19 cellular contexts compared by ENCODE assay signal in the genomic region with DNA sequence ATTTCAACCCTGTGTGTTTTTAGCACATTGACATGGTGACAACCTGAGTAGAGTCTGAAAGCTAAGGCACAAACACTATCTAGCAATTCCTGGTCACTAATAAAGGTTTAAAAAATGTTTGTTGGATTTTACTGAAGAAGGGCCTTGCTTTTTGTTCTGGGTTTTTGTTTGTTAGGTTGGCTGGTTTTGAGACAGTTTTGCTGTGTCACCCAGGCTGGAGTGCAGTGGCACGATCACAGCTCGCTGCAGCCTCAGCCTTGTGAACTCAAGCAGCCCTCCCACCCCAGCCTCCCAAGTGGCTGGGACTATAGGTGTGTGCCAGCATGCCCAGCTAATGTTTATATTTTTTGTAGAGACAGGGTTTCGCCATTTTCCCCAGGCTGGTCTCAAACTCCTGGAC. TPM values are rescaled to one million over a fixed set of nuclear protein-coding genes. Genes with fewer than 3 reads are reported as not detected.
DNase-seq lines count a peak whose midpoint lies in the region; ATAC-seq and TF ChIP-seq lines count a peak whose summit lies in the region.
"Had no signal": no experiment of that assay in that cellular context is flagged by ENCODE, and none has a peak within 500 bp of the region (broad histone marks: within the 10 kb centered on the region; RNA-seq: fewer than 3 reads in every experiment).

No MANE protein-coding gene starts in this region.

- peaks cover 8% of the 10 kb centered on the region for H3K36me3 Mint-ChIP-seq in activated CD4-positive, alpha-beta T cell treated with anti-CD3 and anti-CD28 coated beads, Interleukin-2, amount 10 ng/mL, durations not matched to agents 7 days and 5 days (ENCODE audit: low read depth)
- H3K36me3 Mint-ChIP-seq in activated CD4-positive, alpha-beta memory T cell treated with anti-CD3 and anti-CD28 coated beads, Interleukin-2, amount 10 ng/mL, durations not matched to agents 7 days and 5 days (ENCODE audit: low read depth): peaks cover 17% of the 10 kb centered on the region
- peaks cover 40 to 74% of the 10 kb centered on the region in 2 donors for H3K36me3 Mint-ChIP-seq in stimulated activated naive B cell treated with anti-CD40 and anti-IgM and Interleukin-4, amounts not matched to agents 10 μg/mL and 1 μg/mL and 100 μg/mL, for 72 hours
- H3K36me3 Mint-ChIP-seq: natural killer cell treated with Interleukin-12 subunit alpha and Interleukin-12 subunit beta and Interleukin-15 and Interleukin-18, amount 100 ng/mL, for 72 hours had no signal

- peak overlapping the region; percentile 61 for H3K4me3 ChIP-seq in left ventricle myocardium inferior
- H3K4me3 ChIP-seq: A549 had no signal

- no peak overlapping the region for H3K4me3 Mint-ChIP-seq in activated CD4-positive, alpha-beta T cell treated with anti-CD3 and anti-CD28 coated beads, Interleukin-2, amount 10 ng/mL, durations not matched to agents 7 days and 5 days
- H3K4me3 Mint-ChIP-seq in activated CD4-positive, alpha-beta memory T cell treated with anti-CD3 and anti-CD28 coated beads, Interleukin-2, amount 10 ng/mL, durations not matched to agents 7 days and 5 days: peak overlapping the region; percentile 48
- no peak overlapping the region for H3K4me3 Mint-ChIP-seq in stimulated activated naive B cell treated with anti-CD40 and anti-IgM and Interleukin-4, amounts not matched to agents 10 μg/mL and 1 μg/mL and 100 μg/mL, for 72 hours

- CTCF ChIA-PET in activated CD4-positive, alpha-beta T cell treated with anti-CD3 and anti-CD28 coated beads, Interleukin-2, amount 10 ng/mL, durations not matched to agents 7 days and 5 days (lab: Charles Lee): interaction anchor here (1.0 to 2.6 kb wide), 5 partner anchors 8 to 25 kb away, joined by 3 to 13 read pairs (median 5); no protein-coding TSS in a partner anchor
- CTCF ChIA-PET in activated CD4-positive, alpha-beta memory T cell treated with anti-CD3 and anti-CD28 coated beads, Interleukin-2, amount 10 ng/mL, durations not matched to agents 7 days and 5 days (lab: Charles Lee): interaction anchor here (0.5 to 2.5 kb wide), 14 partner anchors 9 to 407 kb away, joined by 3 to 11 read pairs (median 3); a partner anchor contains a TSS

- no peaks in the 10 kb centered on the region for H3K27me3 ChIP-seq in left ventricle myocardium inferior (ENCODE audit: low read depth)
- H3K27me3 ChIP-seq: breast epithelium had no signal

- peaks cover 48% of the 10 kb centered on the region for H3K4me1 Mint-ChIP-seq in activated CD4-positive, alpha-beta T cell treated with anti-CD3 and anti-CD28 coated beads, Interleukin-2, amount 10 ng/mL, durations not matched to agents 7 days and 5 days
- peaks cover 67% of the 10 kb centered on the region for H3K4me1 Mint-ChIP-seq in activated CD4-positive, alpha-beta memory T cell treated with anti-CD3 and anti-CD28 coated beads, Interleukin-2, amount 10 ng/mL, durations not matched to agents 7 days and 5 days
- H3K4me1 Mint-ChIP-seq in stimulated activated naive B cell treated with anti-CD40 and anti-IgM and Interleukin-4, amounts not matched to agents 10 μg/mL and 1 μg/mL and 100 μg/mL, for 72 hours: peaks cover 35 to 72% of the 10 kb centered on the region in 2 donors

- H3K4me1 ChIP-seq in left ventricle myocardium inferior: peaks cover 38% of the 10 kb centered on the region
- H3K4me1 ChIP-seq: A549, breast epithelium had no signal

- no peak for TF ChIP-seq CTCF in left ventricle myocardium inferior (IDR thresholded peaks at IDR 0.05; ENCODE audit: borderline replicate concordance)

- no peak for ATAC-seq in stimulated activated naive B cell treated with anti-CD40 and anti-IgM and Interleukin-4, amounts not matched to agents 10 μg/mL and 1 μg/mL and 100 μg/mL, for 72 hours (replicated peaks)
- ATAC-seq in HG03571 (IDR thresholded peaks at IDR 0.05; ENCODE audit: unreplicated experiment) (no peak), HG03565 (IDR thresholded peaks at IDR 0.05; ENCODE audit: unreplicated experiment) (no peak), GM18505 (IDR thresholded peaks at IDR 0.05; ENCODE audit: unreplicated experiment) (no peak)
- ATAC-seq: A549, PC-3 had no signal

- H3K9me3 Mint-ChIP-seq in activated CD4-positive, alpha-beta T cell treated with anti-CD3 and anti-CD28 coated beads, Interleukin-2, amount 10 ng/mL, durations not matched to agents 7 days and 5 days: peaks cover 8% of the 10 kb centered on the region
- H3K9me3 Mint-ChIP-seq in activated CD4-positive, alpha-beta memory T cell treated with anti-CD3 and anti-CD28 coated beads, Interleukin-2, amount 10 ng/mL, durations not matched to agents 7 days and 5 days: peaks cover 11% of the 10 kb centered on the region
- no peaks in the 10 kb centered on the region for H3K9me3 Mint-ChIP-seq in stimulated activated naive B cell treated with anti-CD40 and anti-IgM and Interleukin-4, amounts not matched to agents 10 μg/mL and 1 μg/mL and 100 μg/mL, for 72 hours
- H3K9me3 Mint-ChIP-seq: natural killer cell treated with Interleukin-12 subunit alpha and Interleukin-12 subunit beta and Interleukin-15 and Interleukin-18, amount 100 ng/mL, for 72 hours had no signal

- TF ChIP-seq POLR2A in GM18505 (IDR thresholded peaks at IDR 0.05; ENCODE audit: borderline replicate concordance, extremely low read depth, insufficient read depth, insufficient read length): no peak

- H3K36me3 ChIP-seq in left ventricle myocardium inferior: no peaks in the 10 kb centered on the region
- H3K36me3 ChIP-seq: breast epithelium had no signal

- peak overlapping the region; percentile 79 for H3K27ac ChIP-seq in left ventricle myocardium inferior (replicated peaks)
- H3K27ac ChIP-seq: A549, breast epithelium, KMS-11 had no signal

- intact Hi-C loops in left ventricle myocardium inferior (cut with micrococcal nuclease): no loop called here

- peak overlapping the region; percentile 48 for H3K27ac Mint-ChIP-seq in activated CD4-positive, alpha-beta T cell treated with anti-CD3 and anti-CD28 coated beads, Interleukin-2, amount 10 ng/mL, durations not matched to agents 7 days and 5 days
- H3K27ac Mint-ChIP-seq in activated CD4-positive, alpha-beta memory T cell treated with anti-CD3 and anti-CD28 coated beads, Interleukin-2, amount 10 ng/mL, durations not matched to agents 7 days and 5 days: peak overlapping the region; percentile 81
- peak overlapping the region; percentile 63 for H3K27ac Mint-ChIP-seq in stimulated activated naive B cell treated with anti-CD40 and anti-IgM and Interleukin-4, amounts not matched to agents 10 μg/mL and 1 μg/mL and 100 μg/mL, for 72 hours

- no peak for DNase-seq in activated CD4-positive, alpha-beta T cell treated with anti-CD3 and anti-CD28 coated beads, Interleukin-2, amount 10 ng/mL, durations not matched to agents 7 days and 5 days
- no peak for DNase-seq in activated CD4-positive, alpha-beta T cell treated with anti-CD3 and anti-CD28 coated beads, Interleukin-2, amount 50 U/mL, for 1 hour
- DNase-seq in activated CD4-positive, alpha-beta memory T cell treated with anti-CD3 and anti-CD28 coated beads, Interleukin-2, amount 10 ng/mL, durations not matched to agents 7 days and 5 days: no peak
- no peak for DNase-seq in left ventricle myocardium inferior
- no peak for DNase-seq in stimulated activated naive B cell treated with anti-CD40 and anti-IgM and Interleukin-4, amounts not matched to agents 10 μg/mL and 1 μg/mL and 100 μg/mL, for 72 hours
- DNase-seq: activated gamma-delta T cell; COR-L47; islet precursor cell; NCI-H1436; NCI-H524; stimulated activated naive CD4-positive, alpha-beta T cell treated with Interleukin-2 at 50 U/mL for 16 hours had no signal

- no peaks in the 10 kb centered on the region for H3K9me3 ChIP-seq in left ventricle myocardium inferior (replicated peaks)
- H3K9me3 ChIP-seq: A549, breast epithelium had no signal

- no peaks in the 10 kb centered on the region for H3K27me3 Mint-ChIP-seq in activated CD4-positive, alpha-beta T cell treated with anti-CD3 and anti-CD28 coated beads, Interleukin-2, amount 10 ng/mL, durations not matched to agents 7 days and 5 days
- no peaks in the 10 kb centered on the region for H3K27me3 Mint-ChIP-seq in activated CD4-positive, alpha-beta memory T cell treated with anti-CD3 and anti-CD28 coated beads, Interleukin-2, amount 10 ng/mL, durations not matched to agents 7 days and 5 days
- H3K27me3 Mint-ChIP-seq in stimulated activated naive B cell treated with anti-CD40 and anti-IgM and Interleukin-4, amounts not matched to agents 10 μg/mL and 1 μg/mL and 100 μg/mL, for 72 hours: no peaks in the 10 kb centered on the region
- H3K27me3 Mint-ChIP-seq: natural killer cell treated with Interleukin-12 subunit alpha and Interleukin-12 subunit beta and Interleukin-15 and Interleukin-18, amount 100 ng/mL, for 72 hours had no signal

- POLR2A ChIA-PET in activated CD4-positive, alpha-beta T cell treated with anti-CD3 and anti-CD28 coated beads, Interleukin-2, amount 10 ng/mL, durations not matched to agents 7 days and 5 days (lab: Charles Lee): interaction anchor here (0.8 kb wide), 1 partner anchor 8 kb away, joined by 3 read pairs; no protein-coding TSS in a partner anchor
- POLR2A ChIA-PET in activated CD4-positive, alpha-beta memory T cell treated with anti-CD3 and anti-CD28 coated beads, Interleukin-2, amount 10 ng/mL, durations not matched to agents 7 days and 5 days (lab: Charles Lee): interaction anchor here (0.7 to 3.0 kb wide), 12 partner anchors 9 to 196 kb away, joined by 3 to 11 read pairs (median 3); a partner anchor contains a TSS

RNA-seq across cellular contexts. Expression of a gene that starts 39.0 kb away (rescaled TPM):
- total RNA-seq in activated CD4-positive, alpha-beta T cell treated with anti-CD3 and anti-CD28 coated beads, Interleukin-2, amount 10 ng/mL, durations not matched to agents 7 days and 5 days: not detected
- total RNA-seq in activated CD4-positive, alpha-beta memory T cell treated with anti-CD3 and anti-CD28 coated beads, Interleukin-2, amount 10 ng/mL, durations not matched to agents 7 days and 5 days: not detected
- not detected for total RNA-seq in left ventricle myocardium inferior
- total RNA-seq: breast epithelium; natural killer cell treated with Interleukin-12 subunit alpha and Interleukin-12 subunit beta and Interleukin-15 and Interleukin-18, amount 100 ng/mL, for 72 hours; PC-3 had no signal
